ENCODE assay signal across 16 cellular contexts in the genomic region with DNA sequence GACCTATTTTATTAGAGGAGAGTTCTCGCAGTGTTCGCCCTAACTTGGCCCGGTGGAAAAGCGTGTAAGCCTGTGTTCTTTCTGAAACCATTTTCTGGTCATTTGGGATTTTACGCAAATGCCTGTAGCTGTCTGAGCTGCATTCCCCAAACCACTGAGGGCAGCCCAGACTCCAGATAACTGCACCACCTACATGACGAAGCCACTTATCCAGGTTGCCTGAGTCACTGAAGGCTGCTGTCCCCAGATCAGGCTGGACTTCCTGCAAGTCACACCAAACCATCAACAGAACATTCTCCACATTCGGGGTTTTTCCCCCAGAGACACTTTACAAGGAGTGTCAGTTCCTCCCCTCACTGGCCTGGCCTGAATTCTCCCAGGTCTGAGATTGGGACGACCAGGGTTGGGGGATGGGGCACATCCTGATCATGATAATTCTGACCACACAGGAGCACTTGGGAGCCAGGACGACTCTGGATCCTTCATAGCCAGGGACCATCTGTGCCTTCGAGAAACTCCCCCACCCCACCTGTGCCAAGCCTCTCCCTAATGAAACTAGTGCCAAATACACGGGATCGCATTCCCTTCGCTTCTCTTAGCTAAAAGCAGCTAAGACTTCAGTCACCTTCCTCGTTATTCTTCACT. TPM values are rescaled to one million over a fixed set of nuclear protein-coding genes. Genes with fewer than 3 reads are reported as not detected.
DNase-seq lines count a peak whose midpoint lies in the region; ATAC-seq, FAIRE-seq and TF ChIP-seq lines count a peak whose summit lies in the region.
"Had no signal": no experiment of that assay in that cellular context is flagged by ENCODE, and none has a peak within 500 bp of the region (broad histone marks: within the 10 kb centered on the region; RNA-seq: fewer than 3 reads in every experiment).

No MANE protein-coding gene starts in this region.

- no peak overlapping the region for H3K4ac ChIP-seq in H1 (replicated peaks; ENCODE audit: insufficient read length, low read depth, low read length)

- no peak overlapping the region for H2AFZ ChIP-seq in H1 (ENCODE audit: low read length)

- POLR2A ChIA-PET in H1 (lab: Charles Lee; ENCODE audit: partially characterized antibody) = interaction anchor here (0.6 to 4.1 kb wide), 6 partner anchors 16 to 159 kb away, joined by 3 to 24 read pairs (median 4); no protein-coding TSS in a partner anchor
- POLR2A ChIA-PET in CD4-positive, alpha-beta T cell (lab: Charles Lee) = no interaction called here

- no peak for ATAC-seq in sciatic nerve
- no peak for ATAC-seq in CD4-positive, alpha-beta T cell (ENCODE audit: poor library complexity)

- no peaks in the 10 kb centered on the region for H3K36me3 Mint-ChIP-seq in CD4-positive, alpha-beta T cell (ENCODE audit: low read depth)

- H2BK120ac ChIP-seq in H1 (replicated peaks; ENCODE audit: low read depth, low read length) = no peak overlapping the region

- H3K23ac ChIP-seq in H1 (ENCODE audit: insufficient read length) = no peak overlapping the region

- H3K56ac ChIP-seq in H1 (replicated peaks; ENCODE audit: insufficient read length, low read depth, low read length) = no peak overlapping the region

- H4K20me1 ChIP-seq in H1 (replicated peaks in 1 of 2; ENCODE audit: control insufficient read depth in 1 of 2, insufficient read depth in 2 of 2, low read length in 2 of 2) = no peaks in the 10 kb centered on the region

- DNase-seq in NCI-H2227 (lab: John Stamatoyannopoulos, UW; ENCODE audit: unreplicated experiment) (peak; percentile 58), NCI-H2227 treated with DMSO at 0.1 percent for 48 hours (lab: John Stamatoyannopoulos, UW) (no peak), NCI-H524 (lab: John Stamatoyannopoulos, UW) (peak; percentile 82 to 86), H1 (ENCODE audit: low read depth in 1 of 2, low spot score in 2 of 2) (no peak), sciatic nerve (ENCODE audit: low spot score) (peak; percentile 37), superior temporal gyrus (ENCODE audit: extremely low spot score) (no peak)
- DNase-seq in stimulated activated CD4-positive, alpha-beta T cell treated with anti-CD3 and anti-CD28 coated beads, Interleukin-4, amount 100 ng/mL, for 24 hours = no peak
- DNase-seq in CD4-positive, alpha-beta T cell = no peak
- DNase-seq: activated CD4-positive, alpha-beta T cell treated with anti-CD3 and anti-CD28 coated beads, Interleukin-2, amount 50 U/mL, for 1 hour had no signal

- H2BK5ac ChIP-seq in H1 (ENCODE audit: low read depth, low read length) = no peak overlapping the region

- H3K4me1 Mint-ChIP-seq in CD4-positive, alpha-beta T cell (ENCODE audit: low read depth) = peaks cover 19% of the 10 kb centered on the region

- no peak overlapping the region for H3K14ac ChIP-seq in H1 (ENCODE audit: insufficient read length)

- no peak for FAIRE-seq in H1 (lab: Jason Lieb, UNC)
- FAIRE-seq: A549, small intestine had no signal

- no peak; a peak in 1 of 3 replicates for TF ChIP-seq POLR2A in H1 (IDR thresholded peaks at IDR 0.05; ENCODE audit: control extremely low read depth in 1 of 2, low read depth in 2 of 2, low read length in 2 of 2)

- WGBS in H1 (ENCODE audit: extremely low coverage in 1 of 2, insufficient coverage in 1 of 2, insufficient read length in 1 of 2, insufficient replicate concordance in 2 of 2, low coverage in 1 of 2, low lambda C conversion rate in 2 of 2, missing lambda C conversion rate in 1 of 2), 2 experiments = 63% methylated on average over 14 of the region's 14 CpGs; no CpG with 5 or more reads in 1 of the 2 experiments

- H3K79me2 ChIP-seq in H1 (ENCODE audit: control insufficient read depth in 1 of 2, insufficient read depth in 2 of 2, low read length in 2 of 2) = no peaks in the 10 kb centered on the region

- peak overlapping the region; percentile 25 for H3K18ac ChIP-seq in H1 (ENCODE audit: extremely low read depth, low read length)

- no peaks in the 10 kb centered on the region for H3K79me1 ChIP-seq in H1 (ENCODE audit: low read depth, low read length)

- H3K9me3 Mint-ChIP-seq in CD4-positive, alpha-beta T cell = no peaks in the 10 kb centered on the region
- H3K9me3 Mint-ChIP-seq: IgD-negative memory B cell; memory B cell; T-helper 1 cell treated with Interleukin-12 subunit alpha and Interleukin-12 subunit beta and Interleukin-4 antibody, amounts not matched to agents 30 μg/mL and 1 μg/mL, for 36 hours had no signal

- peaks cover 43% of the 10 kb centered on the region for H3K27me3 Mint-ChIP-seq in CD4-positive, alpha-beta T cell

- no peaks in the 10 kb centered on the region for H3K9me3 ChIP-seq in H1 (ENCODE audit: insufficient read depth in 2 of 2, low read depth in 1 of 2, low read length in 1 of 2)
- no peaks in the 10 kb centered on the region for H3K9me3 ChIP-seq in CD4-positive, alpha-beta T cell (ENCODE audit: control insufficient read depth, low read length)
- H3K9me3 ChIP-seq: A549, Caco-2 had no signal

- TF ChIP-seq RAD21 in H1 (IDR thresholded peaks at IDR 0.05 in 1 of 2, conservative IDR thresholded peaks at IDR 0.05 in 1 of 2; ENCODE audit: low read depth in 2 of 2, low read length in 2 of 2) = peak in 1 of 2 experiments; percentile 8; a peak in 1 of 4 replicates

- H3K27me3 ChIP-seq in H1 (replicated peaks in 1 of 4; ENCODE audit: control insufficient read depth in 3 of 4, extremely low read depth in 1 of 4, insufficient read depth in 3 of 4, low read length in 3 of 4) = peaks cover 8 to 21% (median 21%) of the 10 kb centered on the region in 4 experiments
- peaks cover 33% of the 10 kb centered on the region for H3K27me3 ChIP-seq in CD4-positive, alpha-beta T cell (ENCODE audit: control insufficient read depth, insufficient read depth, low read length)

- H3K23me2 ChIP-seq in H1 (ENCODE audit: low read depth, low read length) = peaks cover 17% of the 10 kb centered on the region

- no peak overlapping the region for H3K4me3 Mint-ChIP-seq in CD4-positive, alpha-beta T cell
- H3K4me3 Mint-ChIP-seq: memory B cell; T-helper 1 cell treated with Interleukin-12 subunit alpha and Interleukin-12 subunit beta and Interleukin-4 antibody, amounts not matched to agents 30 μg/mL and 1 μg/mL, for 36 hours had no signal

- no peak overlapping the region; the same call in 1 of the 2 replicates for H2BK15ac ChIP-seq in H1 (ENCODE audit: low read length)

- no peak overlapping the region for H4K5ac ChIP-seq in H1 (ENCODE audit: insufficient read length, low read depth, low read length)

- no peak overlapping the region for H4K91ac ChIP-seq in H1 (replicated peaks; ENCODE audit: insufficient read length, low read length)

- H3K27ac Mint-ChIP-seq in CD4-positive, alpha-beta T cell = no peak overlapping the region
- H3K27ac Mint-ChIP-seq: IgD-negative memory B cell; memory B cell; T-helper 1 cell treated with Interleukin-12 subunit alpha and Interleukin-12 subunit beta and Interleukin-4 antibody, amounts not matched to agents 30 μg/mL and 1 μg/mL, for 36 hours had no signal

- H3K27ac ChIP-seq in H1 (ENCODE audit: low read depth, low read length) = no peak overlapping the region
- no peak overlapping the region for H3K27ac ChIP-seq in CD4-positive, alpha-beta T cell (ENCODE audit: low read depth, low read length)
- H3K27ac ChIP-seq: A549, RWPE1 had no signal

- H2BK12ac ChIP-seq in H1 (ENCODE audit: low read depth, low read length) = peak overlapping the region; percentile 20; the same call in 1 of the 2 replicates

- no peaks in the 10 kb centered on the region for H3K36me3 ChIP-seq in H1 (ENCODE audit: control insufficient read depth in 2 of 4, insufficient read depth in 4 of 4, low read length in 3 of 4)

- no peak overlapping the region for H2AK5ac ChIP-seq in H1 (ENCODE audit: low read depth, low read length)

- TF ChIP-seq EP300 in H1 (IDR thresholded peaks at IDR 0.05; ENCODE audit: borderline replicate concordance in 1 of 2, low read depth in 2 of 2, low read length in 2 of 2) = no peak

- TF ChIP-seq CTCF in H1 (IDR thresholded peaks at IDR 0.05; ENCODE audit: control extremely low read depth in 1 of 3, insufficient read depth in 1 of 3, low read depth in 1 of 3, low read length in 3 of 3) = peak; percentile 16 to 34 (median 27)
- no peak for TF ChIP-seq CTCF in CD4-positive, alpha-beta T cell (IDR thresholded peaks at IDR 0.05)

- intact Hi-C loops in sciatic nerve (cut with DNase I) = no loop called here
- intact Hi-C loops in CD4-positive, alpha-beta T cell (cut with DNase I, micrococcal nuclease) = no loop called here

- peaks cover 8 to 18% (median 12%) of the 10 kb centered on the region in 4 experiments for H3K4me1 ChIP-seq in H1 (replicated peaks in 1 of 4; ENCODE audit: control insufficient read depth in 3 of 4, insufficient read depth in 4 of 4, low read length in 3 of 4)

- CTCF ChIA-PET in H1 (lab: Charles Lee; ENCODE audit: partially characterized antibody) = interaction anchor here (0.7 to 5.2 kb wide), 17 partner anchors 8 to 447 kb away, joined by 3 to 51 read pairs (median 5); no protein-coding TSS in a partner anchor
- CTCF ChIA-PET in CD4-positive, alpha-beta T cell (lab: Charles Lee) = no interaction called here

- H4K8ac ChIP-seq in H1 (ENCODE audit: extremely low read depth, insufficient read depth, low read length) = no peak overlapping the region

- 0 out of 2 replicates have a peak overlapping the region, but pooled peaks have one; percentile 3 for H2BK20ac ChIP-seq in H1 (ENCODE audit: low read length)

- H3K4me3 ChIP-seq in H1 (ENCODE audit: extremely low read depth in 1 of 4, insufficient read depth in 2 of 4, low read depth in 3 of 4, low read length in 4 of 4) = peak overlapping the region in 2 of 4 experiments; percentile 15 to 69; a peak in 5 of 8 replicates
- H3K4me3 ChIP-seq: A549 had no signal

- H3K9ac ChIP-seq in H1 (replicated peaks in 1 of 4; ENCODE audit: extremely low read depth in 1 of 4, low read depth in 3 of 4, low read length in 3 of 4) = no peak overlapping the region

- H3K4me2 ChIP-seq in H1 (ENCODE audit: insufficient read depth in 1 of 2, low read depth in 2 of 2, low read length in 2 of 2) = peak overlapping the region; percentile 91 to 99
- H3K4me2 ChIP-seq: A549 had no signal

RNA-seq across cellular contexts. Expression of gene RPRML, which starts 2.3 kb away (rescaled TPM):
- total RNA-seq in H1 (2021; fragmentation: NEBNext Ultra II Directional; extraction: Animal tissue kit (Norgen Biotek cat#: 25700)) = 5.5 and 7.2 TPM in 2 replicates
- 3.5 and 6.0 TPM in 2 replicates for polyA plus RNA-seq in H1 (2011; rRNA removed)
- 4.7 TPM for polyA plus RNA-seq in H1 (2011; cell fraction: cytosol; rRNA removed)
- 4.0 TPM for polyA plus RNA-seq in H1 (2011; cell fraction: nucleus; rRNA removed)
- 3.7 to 6.0 TPM (median 5.4 TPM) in 4 replicates for polyA plus RNA-seq in H1 (2012, experiment 1 of 2)
- 2.4 TPM for polyA plus RNA-seq in H1 (2012, experiment 2 of 2)
- 1.7 TPM for polyA plus RNA-seq in H1 (2013, experiment 1 of 2)
- 2.2 TPM for polyA plus RNA-seq in H1 (2013, experiment 2 of 2)
- 0.22 and 0.38 TPM in 2 replicates for polyA minus RNA-seq in H1 (2011; rRNA and poly(A)+ RNA removed)
- 1.8 TPM for polyA minus RNA-seq in H1 (2011; cell fraction: cytosol; rRNA and poly(A)+ RNA removed)
- 3.8 TPM for polyA minus RNA-seq in H1 (2011; cell fraction: nucleus; rRNA and poly(A)+ RNA removed)
- total RNA-seq in sciatic nerve = not detected
- not detected for total RNA-seq in CD4-positive, alpha-beta T cell
- total RNA-seq: Caco-2 had no signal

RNA-seq across cellular contexts. Expression of gene GOSR2, which starts 53.8 kb away (rescaled TPM):
- 31.7 and 36.2 TPM in 2 replicates for total RNA-seq in H1 (2021; fragmentation: NEBNext Ultra II Directional; extraction: Animal tissue kit (Norgen Biotek cat#: 25700))
- 25.8 and 28.2 TPM in 2 replicates for polyA plus RNA-seq in H1 (2011; rRNA removed)
- polyA plus RNA-seq in H1 (2011; cell fraction: cytosol; rRNA removed) = 33.5 TPM
- 34.8 TPM for polyA plus RNA-seq in H1 (2011; cell fraction: nucleus; rRNA removed)
- polyA plus RNA-seq in H1 (2012, experiment 1 of 2) = 25.9 to 27.6 TPM (median 26.6 TPM) in 4 replicates
- 13.7 TPM for polyA plus RNA-seq in H1 (2012, experiment 2 of 2)
- polyA plus RNA-seq in H1 (2013, experiment 1 of 2) = 19.4 TPM
- polyA plus RNA-seq in H1 (2013, experiment 2 of 2) = 19.0 TPM
- 57.6 and 66.2 TPM in 2 replicates for polyA minus RNA-seq in H1 (2011; rRNA and poly(A)+ RNA removed)
- polyA minus RNA-seq in H1 (2011; cell fraction: cytosol; rRNA and poly(A)+ RNA removed) = 22.8 TPM
- 73.5 TPM for polyA minus RNA-seq in H1 (2011; cell fraction: nucleus; rRNA and poly(A)+ RNA removed)
- 50.1 TPM for total RNA-seq in sciatic nerve
- total RNA-seq in CD4-positive, alpha-beta T cell = 10 to 100 TPM; 46.6 to 51.7 TPM

Comparison
In these comparisons a context has a peak if more than half of its experiments do, and no peak if none do; other contexts are left out.
1. DNase-seq: peak in NCI-H2227 (single experiment), NCI-H524 (2 of 2) and sciatic nerve (single experiment); none in NCI-H2227 treated with DMSO at 0.1 percent for 48 hours (single experiment), H1 (0 of 2), stimulated activated CD4-positive, alpha-beta T cell treated with anti-CD3 and anti-CD28 coated beads, Interleukin-4, amount 100 ng/mL, for 24 hours (single experiment), superior temporal gyrus (single experiment) and CD4-positive, alpha-beta T cell (0 of 10).